In the genomic region with DNA sequence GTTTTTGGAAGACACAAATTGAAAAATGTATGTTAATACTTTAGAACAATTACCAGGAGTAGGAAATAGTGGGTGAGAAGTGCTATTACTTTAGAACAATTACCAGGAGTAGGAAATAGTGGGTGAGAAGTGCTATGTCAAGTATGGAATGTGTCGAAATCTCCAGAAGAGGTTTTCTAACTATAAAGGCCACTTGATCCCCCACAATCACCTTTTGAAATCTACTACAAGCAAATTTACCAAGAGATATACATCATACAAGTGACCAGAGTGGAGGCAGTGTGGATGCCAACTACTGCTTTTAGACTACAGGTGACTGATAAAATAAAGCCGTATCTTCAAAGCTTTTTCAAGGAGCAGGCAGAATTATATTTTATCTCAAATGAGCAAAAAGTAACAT, we compare ENCODE assay signal across 1 cellular context.
TF ChIP-seq lines count a peak whose summit lies in the region.

No MANE protein-coding gene starts in this region.

TF ChIP-seq in GM23338, 12 proteins besides CTCF, POLR2A, EP300 and RAD21 (continued from another document):
- TF ChIP-seq ZNF462 (CRISPR knock-in tag; IDR thresholded peaks at IDR 0.05), result no peak
- TF ChIP-seq, protein P1, sequence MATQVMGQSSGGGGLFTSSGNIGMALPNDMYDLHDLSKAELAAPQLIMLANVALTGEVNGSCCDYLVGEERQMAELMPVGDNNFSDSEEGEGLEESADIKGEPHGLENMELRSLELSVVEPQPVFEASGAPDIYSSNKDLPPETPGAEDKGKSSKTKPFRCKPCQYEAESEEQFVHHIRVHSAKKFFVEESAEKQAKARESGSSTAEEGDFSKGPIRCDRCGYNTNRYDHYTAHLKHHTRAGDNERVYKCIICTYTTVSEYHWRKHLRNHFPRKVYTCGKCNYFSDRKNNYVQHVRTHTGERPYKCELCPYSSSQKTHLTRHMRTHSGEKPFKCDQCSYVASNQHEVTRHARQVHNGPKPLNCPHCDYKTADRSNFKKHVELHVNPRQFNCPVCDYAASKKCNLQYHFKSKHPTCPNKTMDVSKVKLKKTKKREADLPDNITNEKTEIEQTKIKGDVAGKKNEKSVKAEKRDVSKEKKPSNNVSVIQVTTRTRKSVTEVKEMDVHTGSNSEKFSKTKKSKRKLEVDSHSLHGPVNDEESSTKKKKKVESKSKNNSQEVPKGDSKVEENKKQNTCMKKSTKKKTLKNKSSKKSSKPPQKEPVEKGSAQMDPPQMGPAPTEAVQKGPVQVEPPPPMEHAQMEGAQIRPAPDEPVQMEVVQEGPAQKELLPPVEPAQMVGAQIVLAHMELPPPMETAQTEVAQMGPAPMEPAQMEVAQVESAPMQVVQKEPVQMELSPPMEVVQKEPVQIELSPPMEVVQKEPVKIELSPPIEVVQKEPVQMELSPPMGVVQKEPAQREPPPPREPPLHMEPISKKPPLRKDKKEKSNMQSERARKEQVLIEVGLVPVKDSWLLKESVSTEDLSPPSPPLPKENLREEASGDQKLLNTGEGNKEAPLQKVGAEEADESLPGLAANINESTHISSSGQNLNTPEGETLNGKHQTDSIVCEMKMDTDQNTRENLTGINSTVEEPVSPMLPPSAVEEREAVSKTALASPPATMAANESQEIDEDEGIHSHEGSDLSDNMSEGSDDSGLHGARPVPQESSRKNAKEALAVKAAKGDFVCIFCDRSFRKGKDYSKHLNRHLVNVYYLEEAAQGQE (IDR thresholded peaks at IDR 0.05; ENCODE audit: unreplicated experiment), result no peak
- no peak for TF ChIP-seq POLR2AphosphoS5 (IDR thresholded peaks at IDR 0.05; ENCODE audit: low read depth)
TF ChIP-seq in GM23338: peak in this region for 0.
